15 cellular contexts compared by ENCODE assay signal in the genomic region with DNA sequence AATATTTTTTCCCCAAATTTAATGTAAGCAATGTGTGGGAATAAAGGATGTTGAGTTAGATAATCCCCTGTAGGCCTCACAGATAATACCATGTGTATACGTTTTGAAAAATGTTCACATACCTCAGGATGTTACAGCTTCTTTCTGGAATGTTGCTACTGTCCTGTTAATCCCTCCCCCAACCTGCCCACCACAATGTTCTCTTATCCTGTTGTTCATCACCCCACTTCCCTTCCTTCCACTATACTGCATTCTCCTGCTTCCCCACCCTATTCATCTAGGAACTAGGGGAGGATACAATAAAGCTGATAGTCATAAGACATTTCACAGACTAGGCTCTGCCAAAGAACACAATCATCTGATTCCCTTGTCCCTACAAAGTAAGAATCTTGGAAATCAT.
DNase-seq lines count a peak whose midpoint lies in the region; ATAC-seq and TF ChIP-seq lines count a peak whose summit lies in the region.
"Had no signal": no experiment of that assay in that cellular context is flagged by ENCODE, and none has a peak within 500 bp of the region (broad histone marks: within the 10 kb centered on the region; RNA-seq: fewer than 3 reads in every experiment).

No MANE protein-coding gene starts in this region.

- H3K9me3 Mint-ChIP-seq in naive thymus-derived CD4-positive, alpha-beta T cell, result no peaks in the 10 kb centered on the region
- H3K9me3 Mint-ChIP-seq: T-cell had no signal

- H3K4me1 Mint-ChIP-seq in naive thymus-derived CD4-positive, alpha-beta T cell, result peaks cover 0 to 4% (median 0%) of the 10 kb centered on the region in 7 donors
- H3K4me1 Mint-ChIP-seq: T-cell had no signal

- H3K27me3 ChIP-seq in skeletal muscle satellite cell (ENCODE audit: control insufficient read depth, insufficient read depth, low read length), result no peaks in the 10 kb centered on the region
- H3K27me3 ChIP-seq in naive thymus-derived CD4-positive, alpha-beta T cell (ENCODE audit: control insufficient read depth in 2 of 2, insufficient read depth in 2 of 2, low read length in 2 of 2), result no peaks in the 10 kb centered on the region
- no peaks in the 10 kb centered on the region for H3K27me3 ChIP-seq in right atrium auricular region
- H3K27me3 ChIP-seq: heart right ventricle, suprapubic skin had no signal

- H3K9me3 ChIP-seq in skeletal muscle satellite cell (replicated peaks; ENCODE audit: low read length), result no peaks in the 10 kb centered on the region
- no peaks in the 10 kb centered on the region for H3K9me3 ChIP-seq in naive thymus-derived CD4-positive, alpha-beta T cell (ENCODE audit: control insufficient read depth in 2 of 3, low read length in 3 of 3)
- H3K9me3 ChIP-seq in right atrium auricular region, result no peaks in the 10 kb centered on the region
- H3K9me3 ChIP-seq: heart right ventricle, suprapubic skin had no signal

- H3K4me3 ChIP-seq in fibroblast of the aortic adventitia (ENCODE audit: low read depth, low read length), result no peak overlapping the region
- H3K4me3 ChIP-seq in skeletal muscle satellite cell (ENCODE audit: low read length), result no peak overlapping the region
- no peak overlapping the region for H3K4me3 ChIP-seq in naive thymus-derived CD4-positive, alpha-beta T cell (ENCODE audit: low read length)
- no peak overlapping the region for H3K4me3 ChIP-seq in right atrium auricular region
- H3K4me3 ChIP-seq: heart right ventricle, suprapubic skin had no signal

- POLR2A ChIA-PET in naive thymus-derived CD4-positive, alpha-beta T cell (lab: Charles Lee), result no interaction called here

- H3K36me3 ChIP-seq in skeletal muscle satellite cell (ENCODE audit: insufficient read depth, low read length) (no peaks in the 10 kb centered on the region), right atrium auricular region (no peaks in the 10 kb centered on the region)
- no peaks in the 10 kb centered on the region for H3K36me3 ChIP-seq in naive thymus-derived CD4-positive, alpha-beta T cell (ENCODE audit: control insufficient read depth in 2 of 3, insufficient read depth in 3 of 3, low read length in 3 of 3)
- H3K36me3 ChIP-seq: heart right ventricle, suprapubic skin had no signal

- peak overlapping the region; percentile 47 for H3K4me2 ChIP-seq in skeletal muscle satellite cell (ENCODE audit: low read length)

- H3K27ac Mint-ChIP-seq in naive thymus-derived CD4-positive, alpha-beta T cell, result no peak overlapping the region
- H3K27ac Mint-ChIP-seq: T-cell had no signal

- peaks cover 0 to 15% (median 10%) of the 10 kb centered on the region in 5 donors for H3K27me3 Mint-ChIP-seq in naive thymus-derived CD4-positive, alpha-beta T cell
- H3K27me3 Mint-ChIP-seq: IgD-negative memory B cell had no signal

- no peak overlapping the region for H3K27ac ChIP-seq in naive thymus-derived CD4-positive, alpha-beta T cell (ENCODE audit: low read depth, low read length)
- H3K27ac ChIP-seq in right atrium auricular region, result no peak overlapping the region
- H3K27ac ChIP-seq: heart right ventricle, suprapubic skin had no signal

- peak overlapping the region; percentile 69 for H3K9ac ChIP-seq in skeletal muscle satellite cell (ENCODE audit: low read depth, low read length)

- no peak for TF ChIP-seq CTCF in fibroblast of the aortic adventitia (IDR thresholded peaks at IDR 0.05; ENCODE audit: insufficient read depth, low read length)
- no peak for TF ChIP-seq CTCF in GM20000 (IDR thresholded peaks at IDR 0.05; ENCODE audit: extremely low read depth, missing control alignments)
- no peak for TF ChIP-seq CTCF in right atrium auricular region (IDR thresholded peaks at IDR 0.05)

- CTCF ChIA-PET in naive thymus-derived CD4-positive, alpha-beta T cell (lab: Charles Lee), result interaction anchor here (0.6 kb wide), 1 partner anchor 648 kb away, joined by 3 read pairs; no protein-coding TSS in a partner anchor

- intact Hi-C loops in naive thymus-derived CD4-positive, alpha-beta T cell (cut with micrococcal nuclease), result no loop called here

- H3K36me3 Mint-ChIP-seq in naive thymus-derived CD4-positive, alpha-beta T cell, result no peaks in the 10 kb centered on the region
- H3K36me3 Mint-ChIP-seq: IgD-negative memory B cell, T-cell had no signal

- peaks cover 82% of the 10 kb centered on the region for H3K4me1 ChIP-seq in skeletal muscle satellite cell (ENCODE audit: control insufficient read depth, insufficient read depth, low read length)
- no peaks in the 10 kb centered on the region for H3K4me1 ChIP-seq in naive thymus-derived CD4-positive, alpha-beta T cell (ENCODE audit: control insufficient read depth in 2 of 2, insufficient read depth in 2 of 2, low read length in 2 of 2)
- no peaks in the 10 kb centered on the region for H3K4me1 ChIP-seq in right atrium auricular region
- H3K4me1 ChIP-seq: suprapubic skin had no signal

- ATAC-seq in SK-N-SH treated with all-trans-retinoic acid at 6 μM for 48 hours, result peak; percentile 62
- ATAC-seq in naive thymus-derived CD4-positive, alpha-beta T cell, result no peak
- ATAC-seq: heart right ventricle, T-cell had no signal

- DNase-seq in HCEC 1CT (peak; percentile 94), fibroblast of the aortic adventitia (ENCODE audit: low read depth) (peak; percentile 82), GM20000 (ENCODE audit: low spot score) (no peak), NCI-H69 (lab: John Stamatoyannopoulos, UW) (no peak), right atrium auricular region (ENCODE audit: low spot score) (no peak)
- no peak for DNase-seq in naive thymus-derived CD4-positive, alpha-beta T cell
- DNase-seq: aorta, GDM1, heart right ventricle, NCI-H446, T-cell had no signal

- H3K4me3 Mint-ChIP-seq in naive thymus-derived CD4-positive, alpha-beta T cell, result no peak overlapping the region
- H3K4me3 Mint-ChIP-seq: IgD-negative memory B cell, T-cell had no signal

TF ChIP-seq in SK-N-SH treated with all-trans-retinoic acid at 6 μM for 48 hours, 23 proteins besides CTCF, POLR2A, EP300 and RAD21 (continues in another document):
- no peak for TF ChIP-seq PATZ1 (CRISPR knock-in tag; IDR thresholded peaks at IDR 0.05; ENCODE audit: borderline replicate concordance)
- TF ChIP-seq, protein P1, sequence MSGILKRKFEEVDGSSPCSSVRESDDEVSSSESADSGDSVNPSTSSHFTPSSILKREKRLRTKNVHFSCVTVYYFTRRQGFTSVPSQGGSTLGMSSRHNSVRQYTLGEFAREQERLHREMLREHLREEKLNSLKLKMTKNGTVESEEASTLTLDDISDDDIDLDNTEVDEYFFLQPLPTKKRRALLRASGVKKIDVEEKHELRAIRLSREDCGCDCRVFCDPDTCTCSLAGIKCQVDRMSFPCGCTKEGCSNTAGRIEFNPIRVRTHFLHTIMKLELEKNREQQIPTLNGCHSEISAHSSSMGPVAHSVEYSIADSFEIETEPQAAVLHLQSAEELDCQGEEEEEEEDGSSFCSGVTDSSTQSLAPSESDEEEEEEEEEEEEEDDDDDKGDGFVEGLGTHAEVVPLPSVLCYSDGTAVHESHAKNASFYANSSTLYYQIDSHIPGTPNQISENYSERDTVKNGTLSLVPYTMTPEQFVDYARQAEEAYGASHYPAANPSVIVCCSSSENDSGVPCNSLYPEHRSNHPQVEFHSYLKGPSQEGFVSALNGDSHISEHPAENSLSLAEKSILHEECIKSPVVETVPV (CRISPR knock-in tag; IDR thresholded peaks at IDR 0.05), result no peak
- no peak for TF ChIP-seq ZNF565 (CRISPR knock-in tag; conservative IDR thresholded peaks at IDR 0.05; ENCODE audit: low read depth)
- TF ChIP-seq ZFP3 (CRISPR knock-in tag; IDR thresholded peaks at IDR 0.05), result no peak
- no peak for TF ChIP-seq ARNTL (CRISPR knock-in tag; IDR thresholded peaks at IDR 0.05; ENCODE audit: borderline replicate concordance, low read depth)
- no peak for TF ChIP-seq ISL1 (CRISPR knock-in tag; IDR thresholded peaks at IDR 0.05)
- no peak for TF ChIP-seq ZNF8 (CRISPR knock-in tag; IDR thresholded peaks at IDR 0.05)
- no peak for TF ChIP-seq ZFP30 (CRISPR knock-in tag; IDR thresholded peaks at IDR 0.05)
- TF ChIP-seq PPARA (CRISPR knock-in tag; IDR thresholded peaks at IDR 0.05; ENCODE audit: borderline replicate concordance), result no peak
- no peak for TF ChIP-seq ZNF70 (CRISPR knock-in tag; IDR thresholded peaks at IDR 0.05)
- TF ChIP-seq CSDC2 (CRISPR knock-in tag; IDR thresholded peaks at IDR 0.05), result no peak
- TF ChIP-seq, protein P2, sequence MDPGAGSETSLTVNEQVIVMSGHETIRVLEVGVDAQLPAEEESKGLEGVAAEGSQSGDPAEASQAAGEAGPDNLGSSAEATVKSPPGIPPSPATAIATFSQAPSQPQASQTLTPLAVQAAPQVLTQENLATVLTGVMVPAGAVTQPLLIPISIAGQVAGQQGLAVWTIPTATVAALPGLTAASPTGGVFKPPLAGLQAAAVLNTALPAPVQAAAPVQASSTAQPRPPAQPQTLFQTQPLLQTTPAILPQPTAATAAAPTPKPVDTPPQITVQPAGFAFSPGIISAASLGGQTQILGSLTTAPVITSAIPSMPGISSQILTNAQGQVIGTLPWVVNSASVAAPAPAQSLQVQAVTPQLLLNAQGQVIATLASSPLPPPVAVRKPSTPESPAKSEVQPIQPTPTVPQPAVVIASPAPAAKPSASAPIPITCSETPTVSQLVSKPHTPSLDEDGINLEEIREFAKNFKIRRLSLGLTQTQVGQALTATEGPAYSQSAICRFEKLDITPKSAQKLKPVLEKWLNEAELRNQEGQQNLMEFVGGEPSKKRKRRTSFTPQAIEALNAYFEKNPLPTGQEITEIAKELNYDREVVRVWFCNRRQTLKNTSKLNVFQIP (CRISPR knock-in tag; IDR thresholded peaks at IDR 0.05; ENCODE audit: borderline replicate concordance, low read depth), result no peak
- no peak for TF ChIP-seq SNAI2 (CRISPR knock-in tag; IDR thresholded peaks at IDR 0.05)

Comparison
In these comparisons a context has a peak if more than half of its experiments do, and no peak if none do; other contexts are left out.
1. DNase-seq: peak in HCEC 1CT (single experiment) and fibroblast of the aortic adventitia (single experiment); none in GM20000 (single experiment), naive thymus-derived CD4-positive, alpha-beta T cell (0 of 9), NCI-H69 (single experiment) and right atrium auricular region (single experiment).